18 cellular contexts compared by ENCODE assay signal in the genomic region with DNA sequence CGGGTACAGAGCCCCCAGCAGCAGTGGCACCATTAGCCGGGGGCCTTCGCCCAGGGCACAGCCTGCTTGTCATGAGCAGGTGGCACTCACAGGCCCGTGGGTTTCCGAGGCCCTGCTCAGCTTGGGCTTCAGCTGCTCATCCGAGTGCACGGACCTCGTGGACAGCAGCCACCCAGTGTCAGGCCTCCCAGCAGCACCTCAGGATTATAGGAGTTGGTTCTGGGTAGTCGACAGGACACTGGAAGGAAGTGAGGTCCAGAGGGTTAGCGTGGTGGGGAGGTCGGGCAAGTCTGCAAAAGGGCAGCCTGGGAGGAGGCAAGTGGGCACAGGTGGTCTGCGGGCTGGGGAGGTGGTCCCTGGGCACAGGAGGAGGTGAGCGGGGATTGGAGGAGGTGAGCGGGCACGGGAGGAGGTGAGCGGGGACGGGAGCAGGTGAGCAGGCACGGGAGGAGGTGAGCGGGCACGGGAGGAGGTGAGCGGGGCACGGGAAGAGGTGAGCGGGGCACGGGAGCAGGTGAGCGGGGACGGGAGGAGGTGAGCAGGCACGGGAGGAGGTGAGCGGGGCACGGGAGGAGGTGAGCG. TPM values are rescaled to one million over a fixed set of nuclear protein-coding genes. Genes with fewer than 3 reads are reported as not detected.
"Had no signal": no experiment of that assay in that cellular context is flagged by ENCODE, and none has a peak within 500 bp of the region (broad histone marks: within the 10 kb centered on the region; RNA-seq: fewer than 3 reads in every experiment).

No MANE protein-coding gene starts in this region.

- H3K27me3 ChIP-seq: ovary had no signal

- H3K9me3 Mint-ChIP-seq: naive thymus-derived CD8-positive, alpha-beta T cell; stimulated activated memory B cell treated with anti-CD40 and anti-IgM and Interleukin-4, amounts not matched to agents 10 μg/mL and 1 μg/mL and 100 μg/mL, for 72 hours; type B pancreatic cell had no signal

- H3K27ac Mint-ChIP-seq: naive thymus-derived CD8-positive, alpha-beta T cell; stimulated activated memory B cell treated with anti-CD40 and anti-IgM and Interleukin-4, amounts not matched to agents 10 μg/mL and 1 μg/mL and 100 μg/mL, for 72 hours; type B pancreatic cell had no signal

- H3K36me3 Mint-ChIP-seq: naive thymus-derived CD8-positive, alpha-beta T cell; type B pancreatic cell had no signal

- ATAC-seq: esophagus mucosa; heart left ventricle; naive thymus-derived CD8-positive, alpha-beta T cell; stimulated activated memory B cell treated with anti-CD40 and anti-IgM and Interleukin-4, amounts not matched to agents 10 μg/mL and 1 μg/mL and 100 μg/mL, for 72 hours had no signal

- H3K27ac ChIP-seq: coronary artery, dorsolateral prefrontal cortex, heart left ventricle, ovary, right atrium auricular region had no signal

- DNase-seq: dorsolateral prefrontal cortex; effector CD8-positive, alpha-beta T cell; heart left ventricle; hippocampal formation; kidney glomerular epithelial cell; naive thymus-derived CD8-positive, alpha-beta T cell; nucleus accumbens; ovary; stimulated activated CD4-positive, alpha-beta T cell treated with anti-CD3 and anti-CD28 coated beads, Interleukin-4, amount 100 ng/mL, for 1 hour; stimulated activated CD8-positive, alpha-beta memory T cell treated with anti-CD3 and anti-CD28 coated beads, Interleukin-4, amount 100 ng/mL, for 48 hours had no signal

- H3K4me3 Mint-ChIP-seq: stimulated activated memory B cell treated with anti-CD40 and anti-IgM and Interleukin-4, amounts not matched to agents 10 μg/mL and 1 μg/mL and 100 μg/mL, for 72 hours; type B pancreatic cell had no signal

- H3K9me3 ChIP-seq: heart left ventricle, ovary, right atrium auricular region had no signal

RNA-seq across cellular contexts. Expression of a gene that starts 5.1 kb away (rescaled TPM):
- total RNA-seq: right atrium auricular region had no signal

RNA-seq across cellular contexts. Expression of a gene that starts 43.0 kb away (rescaled TPM):
- total RNA-seq: chondrocyte; esophagus mucosa; heart left ventricle; mononuclear cell; naive thymus-derived CD8-positive, alpha-beta T cell; smooth muscle cell had no signal
